In genomic region chr11:107851704-107852315, GRCh38 we compare ENCODE assay signal across 3 cellular contexts.
TF ChIP-seq lines count a peak whose summit lies in the region.

No MANE protein-coding gene starts in this region.

TF ChIP-seq in GM23338, 12 proteins besides CTCF, POLR2A, EP300 and RAD21:
- TF ChIP-seq ZNF114 (CRISPR knock-in tag; IDR thresholded peaks at IDR 0.05) (no peak), CREB1 (CRISPR knock-in tag; IDR thresholded peaks at IDR 0.05; ENCODE audit: low read depth) (no peak), STAT1 (IDR thresholded peaks at IDR 0.05; ENCODE audit: unreplicated experiment) (no peak)

TF ChIP-seq in IMR-90, 13 proteins besides CTCF, POLR2A, EP300 and RAD21:
- TF ChIP-seq CHD1 (IDR thresholded peaks at IDR 0.05; ENCODE audit: low read depth, low read length) (no peak), MAFK (IDR thresholded peaks at IDR 0.05; ENCODE audit: low read depth, low read length) (no peak), SMC3 (IDR thresholded peaks at IDR 0.05; ENCODE audit: low read depth, low read length) (no peak), RFX5 (IDR thresholded peaks at IDR 0.05; ENCODE audit: low read depth, low read length) (no peak), MXI1 (IDR thresholded peaks at IDR 0.05; ENCODE audit: borderline replicate concordance, low read depth, low read length) (no peak), NFE2L2 (IDR thresholded peaks at IDR 0.05; ENCODE audit: low read depth, low read length) (no peak)

TF ChIP-seq in HEK293T, 16 proteins besides CTCF, POLR2A, EP300 and RAD21:
- no peak for TF ChIP-seq CTBP1 (IDR thresholded peaks at IDR 0.05; ENCODE audit: borderline replicate concordance)
- no peak for TF ChIP-seq ARNT (IDR thresholded peaks at IDR 0.05)
- no peak for TF ChIP-seq ZNF384 (IDR thresholded peaks at IDR 0.05)
- TF ChIP-seq, protein P1, sequence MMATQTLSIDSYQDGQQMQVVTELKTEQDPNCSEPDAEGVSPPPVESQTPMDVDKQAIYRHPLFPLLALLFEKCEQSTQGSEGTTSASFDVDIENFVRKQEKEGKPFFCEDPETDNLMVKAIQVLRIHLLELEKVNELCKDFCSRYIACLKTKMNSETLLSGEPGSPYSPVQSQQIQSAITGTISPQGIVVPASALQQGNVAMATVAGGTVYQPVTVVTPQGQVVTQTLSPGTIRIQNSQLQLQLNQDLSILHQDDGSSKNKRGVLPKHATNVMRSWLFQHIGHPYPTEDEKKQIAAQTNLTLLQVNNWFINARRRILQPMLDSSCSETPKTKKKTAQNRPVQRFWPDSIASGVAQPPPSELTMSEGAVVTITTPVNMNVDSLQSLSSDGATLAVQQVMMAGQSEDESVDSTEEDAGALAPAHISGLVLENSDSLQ (IDR thresholded peaks at IDR 0.05) = no peak
- no peak for TF ChIP-seq L3MBTL2 (conservative IDR thresholded peaks at IDR 0.05)
- no peak for TF ChIP-seq FOXA1 (IDR thresholded peaks at IDR 0.05)
- no peak for TF ChIP-seq LEF1 (IDR thresholded peaks at IDR 0.05; ENCODE audit: borderline replicate concordance)
- no peak for TF ChIP-seq SP1 (IDR thresholded peaks at IDR 0.05)
- no peak for TF ChIP-seq SUZ12 (IDR thresholded peaks at IDR 0.05)
- no peak for TF ChIP-seq ELF4 (IDR thresholded peaks at IDR 0.05)
- TF ChIP-seq TARDBP (IDR thresholded peaks at IDR 0.05) = no peak
- TF ChIP-seq FOXM1 (IDR thresholded peaks at IDR 0.05; ENCODE audit: borderline replicate concordance) = no peak
